Comparison of ENCODE assay signal across 24 cellular contexts in genomic region chr9:114035845-114036785, GRCh38. TPM values are rescaled to one million over a fixed set of nuclear protein-coding genes. Genes with fewer than 3 reads are reported as not detected.
DNase-seq lines count a peak whose midpoint lies in the region; ATAC-seq, FAIRE-seq and TF ChIP-seq lines count a peak whose summit lies in the region.
"Had no signal": no experiment of that assay in that cellular context is flagged by ENCODE, and none has a peak within 500 bp of the region (broad histone marks: within the 10 kb centered on the region; RNA-seq: fewer than 3 reads in every experiment).

No MANE protein-coding gene starts in this region.

- ATAC-seq in HG02973 (IDR thresholded peaks at IDR 0.05; ENCODE audit: unreplicated experiment), result no peak
- ATAC-seq: left cardiac atrium had no signal

- H3K4me3 Mint-ChIP-seq in activated naive CD4-positive, alpha-beta T cell treated with anti-CD3 and anti-CD28 coated beads, Interleukin-2, amount 10 ng/mL, durations not matched to agents 7 days and 5 days, result no peak overlapping the region
- no peak overlapping the region for H3K4me3 Mint-ChIP-seq in nephron progenitor cell
- no peak overlapping the region for H3K4me3 Mint-ChIP-seq in activated T-helper 1 cell treated with anti-CD3 and anti-CD28 coated beads, Interleukin-12 subunit alpha, Interleukin-12 subunit beta, Interleukin-2, Interleukin-4 antibody, amounts not matched to agents 30 ng/mL and 10 ng/mL and 1 ng/mL, durations not matched to agents 14 hours and 24 hours and 36 hours
- H3K4me3 Mint-ChIP-seq: activated naive CD4-positive, alpha-beta T cell treated with anti-CD3 and anti-CD28 coated beads, Interleukin-2, amount 50 U/mL, for 24 hours; HFFc6 had no signal

- CTCF ChIA-PET in activated naive CD4-positive, alpha-beta T cell treated with anti-CD3 and anti-CD28 coated beads, Interleukin-2, amount 10 ng/mL, durations not matched to agents 7 days and 5 days (lab: Charles Lee), result interaction anchor here (1.1 kb wide), 1 partner anchor 229 kb away, joined by 3 read pairs; no protein-coding TSS in a partner anchor

- no peak overlapping the region for H3K27ac Mint-ChIP-seq in activated naive CD4-positive, alpha-beta T cell treated with anti-CD3 and anti-CD28 coated beads, Interleukin-2, amount 10 ng/mL, durations not matched to agents 7 days and 5 days
- H3K27ac Mint-ChIP-seq in nephron progenitor cell, result peak overlapping the region; percentile 73
- H3K27ac Mint-ChIP-seq in activated T-helper 1 cell treated with anti-CD3 and anti-CD28 coated beads, Interleukin-12 subunit alpha, Interleukin-12 subunit beta, Interleukin-2, Interleukin-4 antibody, amounts not matched to agents 30 ng/mL and 10 ng/mL and 1 ng/mL, durations not matched to agents 14 hours and 24 hours and 36 hours, result no peak overlapping the region
- H3K27ac Mint-ChIP-seq: activated naive CD4-positive, alpha-beta T cell treated with anti-CD3 and anti-CD28 coated beads, Interleukin-2, amount 50 U/mL, for 24 hours; HFFc6 had no signal

- H3K4me3 ChIP-seq in bronchial epithelial cell (ENCODE audit: low read depth, low read length), result no peak overlapping the region
- H3K4me3 ChIP-seq: uterus had no signal

- peak; percentile 55 for FAIRE-seq in bronchial epithelial cell (lab: Jason Lieb, UNC)
- FAIRE-seq: D721Med had no signal

- H3K9me3 Mint-ChIP-seq in activated naive CD4-positive, alpha-beta T cell treated with anti-CD3 and anti-CD28 coated beads, Interleukin-2, amount 10 ng/mL, durations not matched to agents 7 days and 5 days, result no peaks in the 10 kb centered on the region
- H3K9me3 Mint-ChIP-seq in nephron progenitor cell, result no peaks in the 10 kb centered on the region
- no peaks in the 10 kb centered on the region for H3K9me3 Mint-ChIP-seq in activated T-helper 1 cell treated with anti-CD3 and anti-CD28 coated beads, Interleukin-12 subunit alpha, Interleukin-12 subunit beta, Interleukin-2, Interleukin-4 antibody, amounts not matched to agents 30 ng/mL and 10 ng/mL and 1 ng/mL, durations not matched to agents 14 hours and 24 hours and 36 hours
- H3K9me3 Mint-ChIP-seq: activated naive CD4-positive, alpha-beta T cell treated with anti-CD3 and anti-CD28 coated beads, Interleukin-2, amount 50 U/mL, for 24 hours; HFFc6 had no signal

- intact Hi-C loops in activated T-helper 1 cell treated with anti-CD3 and anti-CD28 coated beads, Interleukin-12 subunit alpha, Interleukin-12 subunit beta, Interleukin-2, Interleukin-4 antibody, amounts not matched to agents 30 ng/mL and 10 ng/mL and 1 ng/mL, durations not matched to agents 14 hours and 24 hours and 36 hours (cut with micrococcal nuclease), result no loop called here

- H3K36me3 ChIP-seq in bronchial epithelial cell (ENCODE audit: control insufficient read depth, insufficient read depth, low read length), result peaks cover 4% of the 10 kb centered on the region
- H3K36me3 ChIP-seq: uterus had no signal

- no peaks in the 10 kb centered on the region for H3K27me3 Mint-ChIP-seq in activated naive CD4-positive, alpha-beta T cell treated with anti-CD3 and anti-CD28 coated beads, Interleukin-2, amount 10 ng/mL, durations not matched to agents 7 days and 5 days
- no peaks in the 10 kb centered on the region for H3K27me3 Mint-ChIP-seq in nephron progenitor cell (ENCODE audit: low read depth, poor library complexity)
- H3K27me3 Mint-ChIP-seq in activated T-helper 1 cell treated with anti-CD3 and anti-CD28 coated beads, Interleukin-12 subunit alpha, Interleukin-12 subunit beta, Interleukin-2, Interleukin-4 antibody, amounts not matched to agents 30 ng/mL and 10 ng/mL and 1 ng/mL, durations not matched to agents 14 hours and 24 hours and 36 hours (ENCODE audit: insufficient read depth), result peaks cover 2% of the 10 kb centered on the region
- H3K27me3 Mint-ChIP-seq: activated naive CD4-positive, alpha-beta T cell treated with anti-CD3 and anti-CD28 coated beads, Interleukin-2, amount 50 U/mL, for 24 hours had no signal

- no peaks in the 10 kb centered on the region for H3K4me1 Mint-ChIP-seq in activated naive CD4-positive, alpha-beta T cell treated with anti-CD3 and anti-CD28 coated beads, Interleukin-2, amount 10 ng/mL, durations not matched to agents 7 days and 5 days
- peaks cover 13% of the 10 kb centered on the region for H3K4me1 Mint-ChIP-seq in nephron progenitor cell
- H3K4me1 Mint-ChIP-seq in activated T-helper 1 cell treated with anti-CD3 and anti-CD28 coated beads, Interleukin-12 subunit alpha, Interleukin-12 subunit beta, Interleukin-2, Interleukin-4 antibody, amounts not matched to agents 30 ng/mL and 10 ng/mL and 1 ng/mL, durations not matched to agents 14 hours and 24 hours and 36 hours (ENCODE audit: low read depth), result no peaks in the 10 kb centered on the region
- H3K4me1 Mint-ChIP-seq: activated naive CD4-positive, alpha-beta T cell treated with anti-CD3 and anti-CD28 coated beads, Interleukin-2, amount 50 U/mL, for 24 hours had no signal

- H3K27me3 ChIP-seq in bronchial epithelial cell (ENCODE audit: control insufficient read depth, insufficient read depth, low read length), result no peaks in the 10 kb centered on the region
- H3K27me3 ChIP-seq: uterus had no signal

- H3K36me3 Mint-ChIP-seq in activated naive CD4-positive, alpha-beta T cell treated with anti-CD3 and anti-CD28 coated beads, Interleukin-2, amount 10 ng/mL, durations not matched to agents 7 days and 5 days, result no peaks in the 10 kb centered on the region
- H3K36me3 Mint-ChIP-seq in nephron progenitor cell (ENCODE audit: low read depth), result peaks cover 49% of the 10 kb centered on the region
- H3K36me3 Mint-ChIP-seq in activated T-helper 1 cell treated with anti-CD3 and anti-CD28 coated beads, Interleukin-12 subunit alpha, Interleukin-12 subunit beta, Interleukin-2, Interleukin-4 antibody, amounts not matched to agents 30 ng/mL and 10 ng/mL and 1 ng/mL, durations not matched to agents 14 hours and 24 hours and 36 hours (ENCODE audit: low read depth), result no peaks in the 10 kb centered on the region
- H3K36me3 Mint-ChIP-seq: activated naive CD4-positive, alpha-beta T cell treated with anti-CD3 and anti-CD28 coated beads, Interleukin-2, amount 50 U/mL, for 24 hours had no signal

- TF ChIP-seq CTCF in bronchial epithelial cell (IDR thresholded peaks at IDR 0.05; ENCODE audit: insufficient read depth, low read length, severe bottlenecking), result no peak
- TF ChIP-seq CTCF in nephron progenitor cell (IDR thresholded peaks at IDR 0.05), result no peak

- DNase-seq in activated naive CD4-positive, alpha-beta T cell treated with anti-CD3 and anti-CD28 coated beads, Interleukin-2, amount 10 ng/mL, durations not matched to agents 7 days and 5 days, result peak; percentile 16
- no peak for DNase-seq in activated naive CD4-positive, alpha-beta T cell treated with anti-CD3 and anti-CD28 coated beads, Interleukin-2, amount 50 U/mL, for 16 hours
- DNase-seq in bronchial epithelial cell (ENCODE audit: low read depth) (no peak), nephron progenitor cell (no peak), ureter (ENCODE audit: low spot score) (peak; percentile 34), cortex of kidney (lab: John Stamatoyannopoulos, UW) (no peak)
- DNase-seq in activated T-helper 1 cell treated with anti-CD3 and anti-CD28 coated beads, Interleukin-12 subunit alpha, Interleukin-12 subunit beta, Interleukin-2, Interleukin-4 antibody, amounts not matched to agents 30 ng/mL and 10 ng/mL and 1 ng/mL, durations not matched to agents 14 hours and 24 hours and 36 hours (ENCODE audit: low spot score), result no peak
- DNase-seq: activated CD4-positive, alpha-beta T cell treated with anti-CD3 and anti-CD28 coated beads for 48 hours; aorta; cerebellar nuclear complex; effector memory CD4-positive, alpha-beta T cell; HFFc6; left cardiac atrium; NCI-H187 treated with DMSO at 0.1 percent for 48 hours; NCI-H82; SHP77 treated with DMSO at 0.1 percent for 48 hours; T-helper 1 cell had no signal

RNA-seq across cellular contexts. Expression of gene AMBP, which starts 42.0 kb away (rescaled TPM):
- total RNA-seq in bronchial epithelial cell, result not detected in 2 replicates
- 0.99 TPM for total RNA-seq in ureter
- total RNA-seq in activated T-helper 1 cell treated with anti-CD3 and anti-CD28 coated beads, Interleukin-12 subunit alpha, Interleukin-12 subunit beta, Interleukin-2, Interleukin-4 antibody, amounts not matched to agents 30 ng/mL and 10 ng/mL and 1 ng/mL, durations not matched to agents 14 hours and 24 hours and 36 hours, result not detected in 2 replicates
- total RNA-seq: aorta, G401, glomerular endothelial cell, HFFc6, OCI-LY7 had no signal

Comparison
In these comparisons a context has a peak if more than half of its experiments do, and no peak if none do; other contexts are left out.
1. DNase-seq: peak in activated naive CD4-positive, alpha-beta T cell treated with anti-CD3 and anti-CD28 coated beads, Interleukin-2, amount 10 ng/mL, durations not matched to agents 7 days and 5 days (single experiment) and ureter (single experiment); none in activated naive CD4-positive, alpha-beta T cell treated with anti-CD3 and anti-CD28 coated beads, Interleukin-2, amount 50 U/mL, for 16 hours (single experiment), bronchial epithelial cell (single experiment), nephron progenitor cell (single experiment), cortex of kidney (single experiment) and activated T-helper 1 cell treated with anti-CD3 and anti-CD28 coated beads, Interleukin-12 subunit alpha, Interleukin-12 subunit beta, Interleukin-2, Interleukin-4 antibody, amounts not matched to agents 30 ng/mL and 10 ng/mL and 1 ng/mL, durations not matched to agents 14 hours and 24 hours and 36 hours (single experiment).